In the genomic region with DNA sequence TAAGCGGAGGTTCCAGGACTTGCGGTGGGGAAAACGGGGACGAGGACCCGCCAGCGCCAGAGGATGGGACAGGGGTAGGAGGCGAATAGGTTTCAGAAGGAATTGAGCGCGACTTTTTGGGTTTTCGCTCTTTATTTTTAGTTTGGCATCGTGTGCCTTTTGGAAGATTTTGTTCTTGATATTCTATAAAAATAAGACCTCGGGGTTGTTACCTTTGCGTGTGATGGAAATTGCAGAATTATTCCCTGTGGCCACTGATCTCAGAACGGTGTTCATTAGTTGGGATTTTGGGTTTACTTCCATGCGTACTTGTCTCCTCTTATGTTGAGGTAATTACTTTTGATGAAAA, we compare ENCODE assay signal across 2 cellular contexts.
TF ChIP-seq lines count a peak whose summit lies in the region.

No MANE protein-coding gene starts in this region.

TF ChIP-seq in GM23338, 12 proteins besides CTCF, POLR2A, EP300 and RAD21 (continues in another document):
- TF ChIP-seq, protein P1, sequence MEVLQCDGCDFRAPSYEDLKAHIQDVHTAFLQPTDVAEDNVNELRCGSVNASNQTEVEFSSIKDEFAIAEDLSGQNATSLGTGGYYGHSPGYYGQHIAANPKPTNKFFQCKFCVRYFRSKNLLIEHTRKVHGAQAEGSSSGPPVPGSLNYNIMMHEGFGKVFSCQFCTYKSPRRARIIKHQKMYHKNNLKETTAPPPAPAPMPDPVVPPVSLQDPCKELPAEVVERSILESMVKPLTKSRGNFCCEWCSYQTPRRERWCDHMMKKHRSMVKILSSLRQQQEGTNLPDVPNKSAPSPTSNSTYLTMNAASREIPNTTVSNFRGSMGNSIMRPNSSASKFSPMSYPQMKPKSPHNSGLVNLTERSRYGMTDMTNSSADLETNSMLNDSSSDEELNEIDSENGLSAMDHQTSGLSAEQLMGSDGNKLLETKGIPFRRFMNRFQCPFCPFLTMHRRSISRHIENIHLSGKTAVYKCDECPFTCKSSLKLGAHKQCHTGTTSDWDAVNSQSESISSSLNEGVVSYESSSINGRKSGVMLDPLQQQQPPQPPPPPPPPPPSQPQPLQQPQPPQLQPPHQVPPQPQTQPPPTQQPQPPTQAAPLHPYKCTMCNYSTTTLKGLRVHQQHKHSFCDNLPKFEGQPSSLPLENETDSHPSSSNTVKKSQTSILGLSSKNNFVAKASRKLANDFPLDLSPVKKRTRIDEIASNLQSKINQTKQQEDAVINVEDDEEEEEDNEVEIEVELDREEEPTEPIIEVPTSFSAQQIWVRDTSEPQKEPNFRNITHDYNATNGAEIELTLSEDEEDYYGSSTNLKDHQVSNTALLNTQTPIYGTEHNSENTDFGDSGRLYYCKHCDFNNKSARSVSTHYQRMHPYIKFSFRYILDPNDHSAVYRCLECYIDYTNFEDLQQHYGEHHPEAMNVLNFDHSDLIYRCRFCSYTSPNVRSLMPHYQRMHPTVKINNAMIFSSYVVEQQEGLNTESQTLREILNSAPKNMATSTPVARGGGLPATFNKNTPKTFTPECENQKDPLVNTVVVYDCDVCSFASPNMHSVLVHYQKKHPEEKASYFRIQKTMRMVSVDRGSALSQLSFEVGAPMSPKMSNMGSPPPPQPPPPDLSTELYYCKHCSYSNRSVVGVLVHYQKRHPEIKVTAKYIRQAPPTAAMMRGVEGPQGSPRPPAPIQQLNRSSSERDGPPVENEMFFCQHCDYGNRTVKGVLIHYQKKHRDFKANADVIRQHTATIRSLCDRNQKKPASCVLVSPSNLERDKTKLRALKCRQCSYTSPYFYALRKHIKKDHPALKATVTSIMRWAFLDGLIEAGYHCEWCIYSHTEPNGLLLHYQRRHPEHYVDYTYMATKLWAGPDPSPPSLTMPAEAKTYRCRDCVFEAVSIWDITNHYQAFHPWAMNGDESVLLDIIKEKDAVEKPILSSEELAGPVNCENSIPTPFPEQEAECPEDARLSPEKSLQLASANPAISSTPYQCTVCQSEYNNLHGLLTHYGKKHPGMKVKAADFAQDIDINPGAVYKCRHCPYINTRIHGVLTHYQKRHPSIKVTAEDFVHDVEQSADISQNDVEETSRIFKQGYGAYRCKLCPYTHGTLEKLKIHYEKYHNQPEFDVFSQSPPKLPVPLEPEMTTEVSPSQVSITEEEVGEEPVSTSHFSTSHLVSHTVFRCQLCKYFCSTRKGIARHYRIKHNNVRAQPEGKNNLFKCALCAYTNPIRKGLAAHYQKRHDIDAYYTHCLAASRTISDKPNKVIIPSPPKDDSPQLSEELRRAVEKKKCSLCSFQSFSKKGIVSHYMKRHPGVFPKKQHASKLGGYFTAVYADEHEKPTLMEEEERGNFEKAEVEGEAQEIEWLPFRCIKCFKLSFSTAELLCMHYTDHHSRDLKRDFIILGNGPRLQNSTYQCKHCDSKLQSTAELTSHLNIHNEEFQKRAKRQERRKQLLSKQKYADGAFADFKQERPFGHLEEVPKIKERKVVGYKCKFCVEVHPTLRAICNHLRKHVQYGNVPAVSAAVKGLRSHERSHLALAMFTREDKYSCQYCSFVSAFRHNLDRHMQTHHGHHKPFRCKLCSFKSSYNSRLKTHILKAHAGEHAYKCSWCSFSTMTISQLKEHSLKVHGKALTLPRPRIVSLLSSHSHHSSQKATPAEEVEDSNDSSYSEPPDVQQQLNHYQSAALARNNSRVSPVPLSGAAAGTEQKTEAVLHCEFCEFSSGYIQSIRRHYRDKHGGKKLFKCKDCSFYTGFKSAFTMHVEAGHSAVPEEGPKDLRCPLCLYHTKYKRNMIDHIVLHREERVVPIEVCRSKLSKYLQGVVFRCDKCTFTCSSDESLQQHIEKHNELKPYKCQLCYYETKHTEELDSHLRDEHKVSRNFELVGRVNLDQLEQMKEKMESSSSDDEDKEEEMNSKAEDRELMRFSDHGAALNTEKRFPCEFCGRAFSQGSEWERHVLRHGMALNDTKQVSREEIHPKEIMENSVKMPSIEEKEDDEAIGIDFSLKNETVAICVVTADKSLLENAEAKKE (CRISPR knock-in tag; IDR thresholded peaks at IDR 0.05): no peak
- TF ChIP-seq JUNB (IDR thresholded peaks at IDR 0.05; ENCODE audit: unreplicated experiment) (no peak), EZH2phosphoT487 (IDR thresholded peaks at IDR 0.05; ENCODE audit: unreplicated experiment) (no peak), CREB1 (CRISPR knock-in tag; IDR thresholded peaks at IDR 0.05; ENCODE audit: low read depth) (no peak), NANOG (IDR thresholded peaks at IDR 0.05; ENCODE audit: borderline replicate concordance) (no peak), ZNF114 (CRISPR knock-in tag; IDR thresholded peaks at IDR 0.05) (no peak), STAT1 (IDR thresholded peaks at IDR 0.05; ENCODE audit: unreplicated experiment) (no peak), ZNF331 (CRISPR knock-in tag; IDR thresholded peaks at IDR 0.05; ENCODE audit: low read depth) (no peak), POLR2AphosphoS5 (IDR thresholded peaks at IDR 0.05; ENCODE audit: low read depth) (no peak), EZH2 (IDR thresholded peaks at IDR 0.05; ENCODE audit: low read depth, unreplicated experiment) (no peak)
- TF ChIP-seq, protein P2, sequence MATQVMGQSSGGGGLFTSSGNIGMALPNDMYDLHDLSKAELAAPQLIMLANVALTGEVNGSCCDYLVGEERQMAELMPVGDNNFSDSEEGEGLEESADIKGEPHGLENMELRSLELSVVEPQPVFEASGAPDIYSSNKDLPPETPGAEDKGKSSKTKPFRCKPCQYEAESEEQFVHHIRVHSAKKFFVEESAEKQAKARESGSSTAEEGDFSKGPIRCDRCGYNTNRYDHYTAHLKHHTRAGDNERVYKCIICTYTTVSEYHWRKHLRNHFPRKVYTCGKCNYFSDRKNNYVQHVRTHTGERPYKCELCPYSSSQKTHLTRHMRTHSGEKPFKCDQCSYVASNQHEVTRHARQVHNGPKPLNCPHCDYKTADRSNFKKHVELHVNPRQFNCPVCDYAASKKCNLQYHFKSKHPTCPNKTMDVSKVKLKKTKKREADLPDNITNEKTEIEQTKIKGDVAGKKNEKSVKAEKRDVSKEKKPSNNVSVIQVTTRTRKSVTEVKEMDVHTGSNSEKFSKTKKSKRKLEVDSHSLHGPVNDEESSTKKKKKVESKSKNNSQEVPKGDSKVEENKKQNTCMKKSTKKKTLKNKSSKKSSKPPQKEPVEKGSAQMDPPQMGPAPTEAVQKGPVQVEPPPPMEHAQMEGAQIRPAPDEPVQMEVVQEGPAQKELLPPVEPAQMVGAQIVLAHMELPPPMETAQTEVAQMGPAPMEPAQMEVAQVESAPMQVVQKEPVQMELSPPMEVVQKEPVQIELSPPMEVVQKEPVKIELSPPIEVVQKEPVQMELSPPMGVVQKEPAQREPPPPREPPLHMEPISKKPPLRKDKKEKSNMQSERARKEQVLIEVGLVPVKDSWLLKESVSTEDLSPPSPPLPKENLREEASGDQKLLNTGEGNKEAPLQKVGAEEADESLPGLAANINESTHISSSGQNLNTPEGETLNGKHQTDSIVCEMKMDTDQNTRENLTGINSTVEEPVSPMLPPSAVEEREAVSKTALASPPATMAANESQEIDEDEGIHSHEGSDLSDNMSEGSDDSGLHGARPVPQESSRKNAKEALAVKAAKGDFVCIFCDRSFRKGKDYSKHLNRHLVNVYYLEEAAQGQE (IDR thresholded peaks at IDR 0.05; ENCODE audit: unreplicated experiment): no peak

TF ChIP-seq in WTC11, 78 proteins besides CTCF, POLR2A, EP300 and RAD21 (continued from another document):
- TF ChIP-seq ZNF219 (CRISPR knock-in tag; IDR thresholded peaks at IDR 0.05; ENCODE audit: borderline replicate concordance) (no peak), SMAD4 (CRISPR knock-in tag; IDR thresholded peaks at IDR 0.05) (no peak)
- TF ChIP-seq, protein P3, sequence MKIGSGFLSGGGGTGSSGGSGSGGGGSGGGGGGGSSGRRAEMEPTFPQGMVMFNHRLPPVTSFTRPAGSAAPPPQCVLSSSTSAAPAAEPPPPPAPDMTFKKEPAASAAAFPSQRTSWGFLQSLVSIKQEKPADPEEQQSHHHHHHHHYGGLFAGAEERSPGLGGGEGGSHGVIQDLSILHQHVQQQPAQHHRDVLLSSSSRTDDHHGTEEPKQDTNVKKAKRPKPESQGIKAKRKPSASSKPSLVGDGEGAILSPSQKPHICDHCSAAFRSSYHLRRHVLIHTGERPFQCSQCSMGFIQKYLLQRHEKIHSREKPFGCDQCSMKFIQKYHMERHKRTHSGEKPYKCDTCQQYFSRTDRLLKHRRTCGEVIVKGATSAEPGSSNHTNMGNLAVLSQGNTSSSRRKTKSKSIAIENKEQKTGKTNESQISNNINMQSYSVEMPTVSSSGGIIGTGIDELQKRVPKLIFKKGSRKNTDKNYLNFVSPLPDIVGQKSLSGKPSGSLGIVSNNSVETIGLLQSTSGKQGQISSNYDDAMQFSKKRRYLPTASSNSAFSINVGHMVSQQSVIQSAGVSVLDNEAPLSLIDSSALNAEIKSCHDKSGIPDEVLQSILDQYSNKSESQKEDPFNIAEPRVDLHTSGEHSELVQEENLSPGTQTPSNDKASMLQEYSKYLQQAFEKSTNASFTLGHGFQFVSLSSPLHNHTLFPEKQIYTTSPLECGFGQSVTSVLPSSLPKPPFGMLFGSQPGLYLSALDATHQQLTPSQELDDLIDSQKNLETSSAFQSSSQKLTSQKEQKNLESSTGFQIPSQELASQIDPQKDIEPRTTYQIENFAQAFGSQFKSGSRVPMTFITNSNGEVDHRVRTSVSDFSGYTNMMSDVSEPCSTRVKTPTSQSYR (CRISPR knock-in tag; IDR thresholded peaks at IDR 0.05): no peak
- TF ChIP-seq, protein P4, sequence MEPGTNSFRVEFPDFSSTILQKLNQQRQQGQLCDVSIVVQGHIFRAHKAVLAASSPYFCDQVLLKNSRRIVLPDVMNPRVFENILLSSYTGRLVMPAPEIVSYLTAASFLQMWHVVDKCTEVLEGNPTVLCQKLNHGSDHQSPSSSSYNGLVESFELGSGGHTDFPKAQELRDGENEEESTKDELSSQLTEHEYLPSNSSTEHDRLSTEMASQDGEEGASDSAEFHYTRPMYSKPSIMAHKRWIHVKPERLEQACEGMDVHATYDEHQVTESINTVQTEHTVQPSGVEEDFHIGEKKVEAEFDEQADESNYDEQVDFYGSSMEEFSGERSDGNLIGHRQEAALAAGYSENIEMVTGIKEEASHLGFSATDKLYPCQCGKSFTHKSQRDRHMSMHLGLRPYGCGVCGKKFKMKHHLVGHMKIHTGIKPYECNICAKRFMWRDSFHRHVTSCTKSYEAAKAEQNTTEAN (CRISPR knock-in tag; IDR thresholded peaks at IDR 0.05): no peak
- TF ChIP-seq, protein P5, sequence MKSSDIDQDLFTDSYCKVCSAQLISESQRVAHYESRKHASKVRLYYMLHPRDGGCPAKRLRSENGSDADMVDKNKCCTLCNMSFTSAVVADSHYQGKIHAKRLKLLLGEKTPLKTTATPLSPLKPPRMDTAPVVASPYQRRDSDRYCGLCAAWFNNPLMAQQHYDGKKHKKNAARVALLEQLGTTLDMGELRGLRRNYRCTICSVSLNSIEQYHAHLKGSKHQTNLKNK (CRISPR knock-in tag; IDR thresholded peaks at IDR 0.05): no peak
